1 cellular context compared by ENCODE assay signal in the genomic region with DNA sequence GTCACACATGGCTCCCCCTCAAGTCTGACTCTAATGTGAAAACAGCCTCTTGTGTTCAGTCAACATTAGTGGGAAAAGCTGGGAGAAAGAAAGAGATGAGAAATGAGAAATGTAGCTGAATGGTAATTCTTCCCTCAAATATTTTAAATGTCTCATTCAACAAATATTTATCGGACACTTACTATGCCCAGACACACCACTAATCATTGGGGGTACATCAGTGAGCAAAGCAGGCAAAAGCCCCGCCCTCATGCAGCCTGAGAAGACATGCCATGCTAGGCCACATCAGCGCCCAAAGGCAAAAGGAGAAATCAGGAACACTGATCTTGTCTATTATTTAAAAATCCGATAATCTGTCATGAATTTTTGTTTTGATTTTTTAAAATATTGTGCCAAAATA.
TF ChIP-seq lines count a peak whose summit lies in the region.

No MANE protein-coding gene starts in this region.

TF ChIP-seq in IMR-90, 13 proteins besides CTCF, POLR2A, EP300 and RAD21:
- TF ChIP-seq NFE2L2 (IDR thresholded peaks at IDR 0.05; ENCODE audit: low read depth, low read length): no peak
- no peak for TF ChIP-seq RCOR1 (IDR thresholded peaks at IDR 0.05; ENCODE audit: insufficient replicate concordance, low read length)
- no peak for TF ChIP-seq CHD1 (IDR thresholded peaks at IDR 0.05; ENCODE audit: low read depth, low read length)
- no peak for TF ChIP-seq FOS (IDR thresholded peaks at IDR 0.05; ENCODE audit: low read depth, low read length)
- no peak for TF ChIP-seq RFX5 (IDR thresholded peaks at IDR 0.05; ENCODE audit: low read depth, low read length)
- no peak for TF ChIP-seq SMC3 (IDR thresholded peaks at IDR 0.05; ENCODE audit: low read depth, low read length)
- no peak for TF ChIP-seq MXI1 (IDR thresholded peaks at IDR 0.05; ENCODE audit: borderline replicate concordance, low read depth, low read length)
- TF ChIP-seq CEBPB (IDR thresholded peaks at IDR 0.05; ENCODE audit: low read depth, low read length): no peak
- TF ChIP-seq, protein P1, sequence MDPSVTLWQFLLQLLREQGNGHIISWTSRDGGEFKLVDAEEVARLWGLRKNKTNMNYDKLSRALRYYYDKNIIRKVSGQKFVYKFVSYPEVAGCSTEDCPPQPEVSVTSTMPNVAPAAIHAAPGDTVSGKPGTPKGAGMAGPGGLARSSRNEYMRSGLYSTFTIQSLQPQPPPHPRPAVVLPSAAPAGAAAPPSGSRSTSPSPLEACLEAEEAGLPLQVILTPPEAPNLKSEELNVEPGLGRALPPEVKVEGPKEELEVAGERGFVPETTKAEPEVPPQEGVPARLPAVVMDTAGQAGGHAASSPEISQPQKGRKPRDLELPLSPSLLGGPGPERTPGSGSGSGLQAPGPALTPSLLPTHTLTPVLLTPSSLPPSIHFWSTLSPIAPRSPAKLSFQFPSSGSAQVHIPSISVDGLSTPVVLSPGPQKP (IDR thresholded peaks at IDR 0.05; ENCODE audit: borderline replicate concordance, low read depth, low read length): no peak
